In the genomic region with DNA sequence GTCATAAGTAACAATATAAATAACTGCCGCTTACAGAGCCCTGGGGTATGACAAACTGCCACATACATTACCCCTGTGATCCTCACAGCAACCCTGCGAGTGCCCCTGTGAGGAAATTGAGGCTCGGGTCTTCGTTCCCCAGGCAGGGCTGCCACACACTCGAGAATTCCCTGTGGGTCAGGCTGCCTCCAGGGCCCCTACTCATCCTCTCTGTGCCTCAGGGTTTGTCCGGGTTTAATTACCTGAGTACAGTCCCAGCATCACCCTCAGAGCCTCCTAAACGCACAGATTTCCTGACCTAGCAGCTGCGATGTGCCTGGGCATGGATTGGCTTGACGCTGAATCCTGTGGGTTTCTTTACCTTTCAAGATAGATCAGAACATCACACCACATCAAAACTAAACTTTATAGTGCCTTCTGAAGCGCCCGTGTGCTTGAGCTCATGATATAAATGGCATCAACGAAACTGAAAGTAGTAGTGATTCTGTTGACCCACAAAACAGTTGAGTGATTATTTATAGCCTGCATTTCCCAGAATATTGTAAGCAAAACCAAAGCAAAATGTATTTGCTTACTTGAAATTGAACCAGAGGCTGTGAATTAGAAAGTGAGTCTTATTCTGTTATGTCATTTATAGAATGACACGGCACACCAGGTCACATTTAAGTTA, we compare ENCODE assay signal across 8 cellular contexts. TPM values are rescaled to one million over a fixed set of nuclear protein-coding genes. Genes with fewer than 3 reads are reported as not detected.
DNase-seq lines count a peak whose midpoint lies in the region; ATAC-seq, FAIRE-seq and TF ChIP-seq lines count a peak whose summit lies in the region.

No MANE protein-coding gene starts in this region.

- intact Hi-C loops in HepG2 (cut with micrococcal nuclease; ENCODE audit: unreplicated experiment) = loop anchor here (5.0 kb wide), 1 partner anchor 45 kb away; no protein-coding TSS in a partner anchor
- intact Hi-C loops in activated CD4-positive, alpha-beta T cell treated with anti-CD3 and anti-CD28 coated beads, Interleukin-2, amount 10 ng/mL, durations not matched to agents 24 days and 14 days (cut with micrococcal nuclease) = loop anchor here (1.0 to 10.0 kb wide), 6 partner anchors 12 to 1163 kb away; a partner anchor contains a TSS

- peaks cover 45% of the 10 kb centered on the region for H3K4me1 Mint-ChIP-seq in activated CD4-positive, alpha-beta T cell treated with anti-CD3 and anti-CD28 coated beads, Interleukin-2, amount 10 ng/mL, durations not matched to agents 24 days and 14 days
- peaks cover 74% of the 10 kb centered on the region for H3K4me1 Mint-ChIP-seq in nephron progenitor cell

- no peak for TF ChIP-seq POLR2A in HepG2 (IDR thresholded peaks at IDR 0.05; ENCODE audit: insufficient read depth in 1 of 2, low read depth in 2 of 2, low read length in 2 of 2)
- no peak for TF ChIP-seq POLR2A in gastroesophageal sphincter (IDR thresholded peaks at IDR 0.05)

- H3K27ac ChIP-seq in liver (ENCODE audit: low read depth in 1 of 2, low read length in 2 of 2) = peak overlapping the region; percentile 50 to 81
- H3K27ac ChIP-seq in HepG2 (ENCODE audit: extremely low read length, insufficient read depth, low read length) = no peak overlapping the region
- peak overlapping the region in 3 of 4 donors; percentile 33 to 56 (median 54) for H3K27ac ChIP-seq in gastroesophageal sphincter

- no peak overlapping the region for H2AFZ ChIP-seq in HepG2 (ENCODE audit: low read length)

- H3K4me2 ChIP-seq in HepG2 (ENCODE audit: low read depth, low read length) = no peak overlapping the region

- TF ChIP-seq CTCF in liver (IDR thresholded peaks at IDR 0.05; ENCODE audit: low read depth, low read length, missing input control) (no peak), HepG2 (CRISPR knock-in tag; IDR thresholded peaks at IDR 0.05) (no peak), gastroesophageal sphincter (IDR thresholded peaks at IDR 0.05) (no peak), nephron progenitor cell (IDR thresholded peaks at IDR 0.05) (no peak)

- no peaks in the 10 kb centered on the region for H3K27me3 ChIP-seq in liver (ENCODE audit: control insufficient read depth in 4 of 4, insufficient read depth in 4 of 4, low read length in 3 of 4)
- H3K27me3 ChIP-seq in HepG2 (ENCODE audit: control insufficient read depth in 1 of 2, insufficient read depth in 2 of 2, low read length in 2 of 2) = peaks cover 0 to 4% of the 10 kb centered on the region in 2 experiments; a peak in 1 of 5 replicates
- H3K27me3 ChIP-seq in gastroesophageal sphincter = no peaks in the 10 kb centered on the region

- in situ Hi-C loops in HepG2 (cut with HindIII; ENCODE audit: extremely low pct_ligation_motif_present, low pct_unique_long_range_greater_than_20kb) = no loop called here

- DNase-seq in HepG2 (ENCODE audit: low spot score) (no peak), NCI-H1092 treated with DMSO at 0.1 percent for 48 hours (lab: John Stamatoyannopoulos, UW) (no peak), HK-2 (ENCODE audit: unreplicated experiment) (no peak), nephron progenitor cell (no peak)
- peak; percentile 90 for DNase-seq in activated CD4-positive, alpha-beta T cell treated with anti-CD3 and anti-CD28 coated beads, Interleukin-2, amount 10 ng/mL, durations not matched to agents 24 days and 14 days
- DNase-seq in stimulated activated naive CD8-positive, alpha-beta T cell treated with anti-CD3 and anti-CD28 coated beads, Interleukin-15, Interleukin-2, amounts not matched to agents 100 U/mL and 50 U/mL, for 24 hours = peak; percentile 46

- H3K36me3 ChIP-seq in liver (ENCODE audit: control insufficient read depth in 4 of 4, insufficient read depth in 3 of 4, low read depth in 1 of 4, low read length in 3 of 4) = no peaks in the 10 kb centered on the region
- H3K36me3 ChIP-seq in HepG2 (replicated peaks in 1 of 2; ENCODE audit: control insufficient read depth in 1 of 2, insufficient read depth in 2 of 2, low read length in 2 of 2) = no peaks in the 10 kb centered on the region
- H3K36me3 ChIP-seq in gastroesophageal sphincter = no peaks in the 10 kb centered on the region

- H3K4me1 ChIP-seq in liver (ENCODE audit: control insufficient read depth in 4 of 4, insufficient read depth in 4 of 4, low read length in 3 of 4) (peaks cover 6 to 37% (median 25%) of the 10 kb centered on the region in 4 donors), HepG2 (ENCODE audit: insufficient read depth, low read length) (peaks cover 40% of the 10 kb centered on the region), gastroesophageal sphincter (peaks cover 0 to 51% (median 0%) of the 10 kb centered on the region in 3 donors)

- no TSS peak for BruUV-seq in HepG2 (replicated peaks; lab: Mats Ljungman, UMichigan)

- ATAC-seq in HepG2 (no peak), gastroesophageal sphincter (no peak)
- peak; percentile 85 for ATAC-seq in stimulated activated naive CD8-positive, alpha-beta T cell treated with anti-CD3 and anti-CD28 coated beads, Interleukin-15, Interleukin-2, amounts not matched to agents 100 U/mL and 50 U/mL, for 24 hours

- no peaks in the 10 kb centered on the region for H3K9me3 ChIP-seq in liver (ENCODE audit: control insufficient read depth in 4 of 4, low read length in 3 of 4)
- H3K9me3 ChIP-seq in HepG2 (ENCODE audit: low read length) = no peaks in the 10 kb centered on the region
- H3K9me3 ChIP-seq in gastroesophageal sphincter = no peaks in the 10 kb centered on the region

- H3K36me3 Mint-ChIP-seq in activated CD4-positive, alpha-beta T cell treated with anti-CD3 and anti-CD28 coated beads, Interleukin-2, amount 10 ng/mL, durations not matched to agents 24 days and 14 days (ENCODE audit: low read depth) = peaks cover 34% of the 10 kb centered on the region
- no peaks in the 10 kb centered on the region for H3K36me3 Mint-ChIP-seq in nephron progenitor cell (ENCODE audit: low read depth)

- TF ChIP-seq EP300 in HepG2 (IDR thresholded peaks at IDR 0.05; ENCODE audit: low read depth in 2 of 2, low read length in 2 of 2) = no peak
- TF ChIP-seq EP300 in HepG2 (CRISPR knock-in tag; IDR thresholded peaks at IDR 0.05; ENCODE audit: borderline replicate concordance) = no peak
- TF ChIP-seq EP300 in gastroesophageal sphincter (IDR thresholded peaks at IDR 0.05) = no peak

- H3K27ac Mint-ChIP-seq in activated CD4-positive, alpha-beta T cell treated with anti-CD3 and anti-CD28 coated beads, Interleukin-2, amount 10 ng/mL, durations not matched to agents 24 days and 14 days = peak overlapping the region; percentile 68
- no peak overlapping the region for H3K27ac Mint-ChIP-seq in nephron progenitor cell

- peak in 1 of 2 donors; percentile 7 for TF ChIP-seq RAD21 in liver (IDR thresholded peaks at IDR 0.05)
- TF ChIP-seq RAD21 in HepG2 (CRISPR knock-in tag; IDR thresholded peaks at IDR 0.05) = no peak

- no peaks in the 10 kb centered on the region for H3K79me2 ChIP-seq in HepG2 (ENCODE audit: insufficient read depth, low read length)

- WGBS in liver = 49% methylated on average over 13 of the region's 13 CpGs
- WGBS in HepG2 (ENCODE audit: low lambda C conversion rate) = 69% methylated on average over 12 of the region's 13 CpGs
- 64 to 87% methylated on average over 4 to 5 of the region's 13 CpGs for WGBS in gastroesophageal sphincter (ENCODE audit: low coverage in 1 of 2), 2 donors

- CTCF ChIA-PET in HepG2 (lab: Yijun Ruan, JAX; ENCODE audit: low intra/inter-chr PET ratio, low total read pairs) = no interaction called here

- peak overlapping the region; percentile 77 for H3K4me3 Mint-ChIP-seq in activated CD4-positive, alpha-beta T cell treated with anti-CD3 and anti-CD28 coated beads, Interleukin-2, amount 10 ng/mL, durations not matched to agents 24 days and 14 days
- no peak overlapping the region for H3K4me3 Mint-ChIP-seq in nephron progenitor cell

- H4K20me1 ChIP-seq in HepG2 (ENCODE audit: insufficient read depth, low read length) = no peaks in the 10 kb centered on the region

- H3K4me3 ChIP-seq in liver (ENCODE audit: low read depth in 1 of 3, low read length in 3 of 3) (peak overlapping the region in 1 of 3 donors; percentile 29), HepG2 (replicated peaks in 1 of 3; ENCODE audit: insufficient read depth in 1 of 3, low read depth in 2 of 3, low read length in 3 of 3) (no peak overlapping the region), gastroesophageal sphincter (peak overlapping the region in 1 of 2 donors; percentile 19)

- H3K9ac ChIP-seq in liver (ENCODE audit: low read depth in 1 of 2, low read length in 2 of 2) = peak overlapping the region; percentile 17 to 30
- H3K9ac ChIP-seq in HepG2 (ENCODE audit: insufficient read depth, low read depth, low read length) = no peak overlapping the region

- POLR2A ChIA-PET in HepG2 (lab: Yijun Ruan, JAX) = no interaction called here

- no peak for FAIRE-seq in HepG2 (lab: Jason Lieb, UNC)

- no peaks in the 10 kb centered on the region for H3K27me3 Mint-ChIP-seq in activated CD4-positive, alpha-beta T cell treated with anti-CD3 and anti-CD28 coated beads, Interleukin-2, amount 10 ng/mL, durations not matched to agents 24 days and 14 days
- H3K27me3 Mint-ChIP-seq in nephron progenitor cell (ENCODE audit: low read depth, poor library complexity) = peaks cover 3% of the 10 kb centered on the region

- no peaks in the 10 kb centered on the region for H3K9me3 Mint-ChIP-seq in activated CD4-positive, alpha-beta T cell treated with anti-CD3 and anti-CD28 coated beads, Interleukin-2, amount 10 ng/mL, durations not matched to agents 24 days and 14 days
- H3K9me3 Mint-ChIP-seq in nephron progenitor cell = no peaks in the 10 kb centered on the region

RNA-seq across cellular contexts. Expression of a gene that starts 14.0 kb away (rescaled TPM):
- 1 to 10 TPM; 6.1 to 7.2 TPM for total RNA-seq in liver
- polyA plus RNA-seq in liver = 1 to 10 TPM; 2.0 to 2.4 TPM
- 0.17 and 0.40 TPM in 2 replicates for total RNA-seq in HepG2 (2016; rRNA removed; fragmentation: Illumina TruSeq; extraction: Trizol)
- total RNA-seq in HepG2 (2016; cell fraction: cytosol; rRNA removed; fragmentation: Illumina TruSeq; extraction: Trizol; ENCODE audit: low read depth) = 0.18 TPM in 1 of 2 replicates, not detected in the other
- total RNA-seq in HepG2 (2016; cell fraction: insoluble cytoplasmic fraction; rRNA removed; fragmentation: Illumina TruSeq; extraction: Trizol) = 0.10 and 0.28 TPM in 2 replicates
- total RNA-seq in HepG2 (2016; cell fraction: membrane; rRNA removed; fragmentation: Illumina TruSeq; extraction: Trizol) = 0.31 and 0.48 TPM in 2 replicates
- total RNA-seq in HepG2 (2016; cell fraction: nucleus; rRNA removed; fragmentation: Illumina TruSeq; extraction: Trizol) = 0.31 and 0.34 TPM in 2 replicates
- polyA plus RNA-seq in HepG2 (2011; rRNA removed) = 0.14 and 0.22 TPM in 2 replicates
- polyA plus RNA-seq in HepG2 (2011; cell fraction: cytosol; rRNA removed) = 0.12 and 0.14 TPM in 2 replicates
- polyA plus RNA-seq in HepG2 (2011; cell fraction: nucleus; rRNA removed) = 0.19 and 0.29 TPM in 2 replicates
- 0.13 and 0.28 TPM in 2 replicates for polyA plus RNA-seq in HepG2 (2012)
- polyA plus RNA-seq in HepG2 (2016; cell fraction: cytosol; fragmentation: Illumina TruSeq; extraction: Trizol; ENCODE audit: low read depth) = 0.18 and 0.58 TPM in 2 replicates
- 0.12 and 0.25 TPM in 2 replicates for polyA plus RNA-seq in HepG2 (2016; cell fraction: insoluble cytoplasmic fraction; fragmentation: Illumina TruSeq; extraction: Trizol; ENCODE audit: low read depth)
- 0.35 and 0.40 TPM in 2 replicates for polyA plus RNA-seq in HepG2 (2016; cell fraction: membrane; fragmentation: Illumina TruSeq; extraction: Trizol; ENCODE audit: low read depth)
- polyA plus RNA-seq in HepG2 (2016; cell fraction: nucleus; fragmentation: Illumina TruSeq; extraction: Trizol; ENCODE audit: insufficient read depth, low read depth) = 0.37 and 0.70 TPM in 2 replicates
- 0.80 and 7.9 TPM in 2 replicates for polyA minus RNA-seq in HepG2 (2011; rRNA and poly(A)+ RNA removed; ENCODE audit: low replicate concordance)
- polyA minus RNA-seq in HepG2 (2011; cell fraction: cytosol; rRNA and poly(A)+ RNA removed) = 0.49 TPM in 1 of 2 replicates, not detected in the other
- polyA minus RNA-seq in HepG2 (2011; cell fraction: nucleus; rRNA and poly(A)+ RNA removed) = 0.12 and 0.39 TPM in 2 replicates
- total RNA-seq in activated CD4-positive, alpha-beta T cell treated with anti-CD3 and anti-CD28 coated beads, Interleukin-2, amount 10 ng/mL, durations not matched to agents 24 days and 14 days = 19.5 and 23.0 TPM in 2 replicates
- 1 to 10 TPM; 3.7 to 7.8 (median 4.3) TPM for total RNA-seq in gastroesophageal sphincter

RNA-seq across cellular contexts. Expression of a gene that starts 31.6 kb away (rescaled TPM):
- under 1 TPM; 0.09 to 0.17 TPM for total RNA-seq in liver
- polyA plus RNA-seq in liver = under 1 TPM in 1 of 2 donors, not detected in 1; 0.16 TPM
- not detected in 2 replicates for total RNA-seq in HepG2 (2016; rRNA removed; fragmentation: Illumina TruSeq; extraction: Trizol)
- total RNA-seq in HepG2 (2016; cell fraction: cytosol; rRNA removed; fragmentation: Illumina TruSeq; extraction: Trizol; ENCODE audit: low read depth) = not detected in 2 replicates
- not detected in 2 replicates for total RNA-seq in HepG2 (2016; cell fraction: insoluble cytoplasmic fraction; rRNA removed; fragmentation: Illumina TruSeq; extraction: Trizol)
- not detected in 2 replicates for total RNA-seq in HepG2 (2016; cell fraction: membrane; rRNA removed; fragmentation: Illumina TruSeq; extraction: Trizol)
- total RNA-seq in HepG2 (2016; cell fraction: nucleus; rRNA removed; fragmentation: Illumina TruSeq; extraction: Trizol) = not detected in 2 replicates
- not detected in 2 replicates for polyA plus RNA-seq in HepG2 (2011; rRNA removed)
- polyA plus RNA-seq in HepG2 (2011; cell fraction: cytosol; rRNA removed) = not detected in 2 replicates
- polyA plus RNA-seq in HepG2 (2011; cell fraction: nucleus; rRNA removed) = not detected in 2 replicates
- not detected in 2 replicates for polyA plus RNA-seq in HepG2 (2012)
- polyA plus RNA-seq in HepG2 (2016; cell fraction: cytosol; fragmentation: Illumina TruSeq; extraction: Trizol; ENCODE audit: low read depth) = not detected in 2 replicates
- polyA plus RNA-seq in HepG2 (2016; cell fraction: insoluble cytoplasmic fraction; fragmentation: Illumina TruSeq; extraction: Trizol; ENCODE audit: low read depth) = not detected in 2 replicates
- polyA plus RNA-seq in HepG2 (2016; cell fraction: membrane; fragmentation: Illumina TruSeq; extraction: Trizol; ENCODE audit: low read depth) = not detected in 2 replicates
- polyA plus RNA-seq in HepG2 (2016; cell fraction: nucleus; fragmentation: Illumina TruSeq; extraction: Trizol; ENCODE audit: insufficient read depth, low read depth) = not detected in 2 replicates
- polyA minus RNA-seq in HepG2 (2011; rRNA and poly(A)+ RNA removed; ENCODE audit: low replicate concordance) = not detected in 2 replicates
- polyA minus RNA-seq in HepG2 (2011; cell fraction: cytosol; rRNA and poly(A)+ RNA removed) = not detected in 2 replicates
- polyA minus RNA-seq in HepG2 (2011; cell fraction: nucleus; rRNA and poly(A)+ RNA removed) = not detected in 2 replicates
- total RNA-seq in activated CD4-positive, alpha-beta T cell treated with anti-CD3 and anti-CD28 coated beads, Interleukin-2, amount 10 ng/mL, durations not matched to agents 24 days and 14 days = not detected in 2 replicates
- 1 to 10 TPM in 2 of 4 donors, under 1 TPM in 1, not detected in 1; 0.99 to 1.9 (median 1.9) TPM for total RNA-seq in gastroesophageal sphincter

Comparison
In these comparisons a context has a peak if more than half of its experiments do, and no peak if none do; other contexts are left out.
1. DNase-seq: peak in activated CD4-positive, alpha-beta T cell treated with anti-CD3 and anti-CD28 coated beads, Interleukin-2, amount 10 ng/mL, durations not matched to agents 24 days and 14 days (single experiment) and stimulated activated naive CD8-positive, alpha-beta T cell treated with anti-CD3 and anti-CD28 coated beads, Interleukin-15, Interleukin-2, amounts not matched to agents 100 U/mL and 50 U/mL, for 24 hours (single experiment); none in HepG2 (single experiment), NCI-H1092 treated with DMSO at 0.1 percent for 48 hours (single experiment), HK-2 (single experiment) and nephron progenitor cell (single experiment).